In the genomic region with DNA sequence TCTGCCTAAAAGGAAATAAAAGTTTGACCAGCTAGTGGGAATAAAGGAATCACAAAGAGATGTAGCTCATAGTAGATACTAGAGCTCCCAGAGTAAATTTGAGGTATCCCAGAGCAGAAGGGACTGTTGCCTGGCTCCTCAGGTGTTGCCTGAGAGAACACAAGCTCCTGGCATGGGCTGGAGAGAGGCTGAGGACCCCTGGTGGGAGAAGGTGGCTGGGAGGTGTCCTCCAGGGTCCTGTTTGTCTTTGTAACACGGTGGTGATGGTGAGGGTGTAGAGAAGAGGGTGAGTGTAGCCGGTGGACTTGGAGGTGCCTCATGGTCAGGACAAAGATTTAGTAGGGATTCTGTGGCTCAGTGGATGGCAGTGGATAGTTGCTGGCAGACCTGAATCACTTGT, we compare ENCODE assay signal across 35 cellular contexts. TPM values are rescaled to one million over a fixed set of nuclear protein-coding genes. Genes with fewer than 3 reads are reported as not detected.
"Had no signal": no experiment of that assay in that cellular context is flagged by ENCODE, and none has a peak within 500 bp of the region (broad histone marks: within the 10 kb centered on the region; RNA-seq: fewer than 3 reads in every experiment).

No MANE protein-coding gene starts in this region.

- H3K36me3 ChIP-seq: adrenal gland, breast epithelium, WERI-Rb-1 had no signal

- H3K9ac ChIP-seq: KMS-11 had no signal

- H3K27me3 Mint-ChIP-seq: activated CD4-positive, alpha-beta T cell treated with anti-CD3 and anti-CD28 coated beads, Interleukin-2, amount 10 ng/mL, durations not matched to agents 24 days and 14 days had no signal

- H3K4me1 Mint-ChIP-seq: activated CD4-positive, alpha-beta T cell treated with anti-CD3 and anti-CD28 coated beads, Interleukin-2, amount 10 ng/mL, durations not matched to agents 24 days and 14 days had no signal

- H3K9me3 ChIP-seq: adrenal gland, body of pancreas, breast epithelium had no signal

- DNase-seq: activated CD4-positive, alpha-beta T cell treated with anti-CD3 and anti-CD28 coated beads for 1 hour; activated CD4-positive, alpha-beta T cell treated with anti-CD3 and anti-CD28 coated beads, Interleukin-2, amount 10 ng/mL, durations not matched to agents 24 days and 14 days; activated CD4-positive, alpha-beta T cell treated with anti-CD3 and anti-CD28 coated beads, Interleukin-2, amount 50 U/mL, for 4 hours; activated CD4-positive, CD25-positive, alpha-beta regulatory T cell; activated CD8-positive, alpha-beta memory T cell treated with anti-CD3 and anti-CD28 coated beads, Interleukin-2, amount 50 U/mL, for 4 hours; activated gamma-delta T cell treated with Interleukin-2 at 50 U/mL for 16 hours; activated naive CD4-positive, alpha-beta T cell treated with anti-CD3 and anti-CD28 coated beads for 36 hours; activated T-cell treated with anti-CD3 and anti-CD28 coated beads for 4 hours; activated T-cell treated with anti-CD3 and anti-CD28 coated beads, Interleukin-2, amount 50 U/mL, for 4 hours; body of pancreas; central memory CD4-positive, alpha-beta T cell; NCI-H1105; NCI-H1436; NCI-H1694; NCI-H2029; NCI-H345; NCI-H524 treated with DMSO at 0.1 percent for 48 hours; NCI-H748 treated with DMSO at 0.1 percent for 48 hours; NK-92 treated with Interleukin-12 subunit alpha and Interleukin-12 subunit beta, amount 100 ng/mL, for 24 hours; PC-9; Right ventricle myocardium superior; SW 1271; T-helper 1 cell; T1000; WERI-Rb-1 had no signal

- ATAC-seq: activated naive CD4-positive, alpha-beta T cell treated with anti-CD3 and anti-CD28 coated beads, Interleukin-2, amount 50 U/mL, for 72 hours; activated T-cell treated with anti-CD3 and anti-CD28 coated beads, Interleukin-2, amount 50 U/mL, for 4 hours; body of pancreas had no signal

- H3K27ac ChIP-seq: adrenal gland, body of pancreas, breast epithelium, KMS-11, PC-9, RWPE1, WERI-Rb-1 had no signal

- H3K27ac Mint-ChIP-seq: activated CD4-positive, alpha-beta T cell treated with anti-CD3 and anti-CD28 coated beads, Interleukin-2, amount 10 ng/mL, durations not matched to agents 24 days and 14 days; activated naive CD4-positive, alpha-beta T cell treated with anti-CD3 and anti-CD28 coated beads for 36 hours; activated naive CD4-positive, alpha-beta T cell treated with anti-CD3 and anti-CD28 coated beads, Interleukin-2, amount 50 U/mL, for 72 hours; activated T-helper 1 cell treated with anti-CD3 and anti-CD28 coated beads, Interleukin-12 subunit alpha, Interleukin-12 subunit beta, Interleukin-2, Interleukin-4 antibody, amounts not matched to agents 30 ng/mL and 10 ng/mL and 1 ng/mL, durations not matched to agents 14 hours and 24 hours and 36 hours had no signal

- H3K9me3 Mint-ChIP-seq: activated CD4-positive, alpha-beta T cell treated with anti-CD3 and anti-CD28 coated beads, Interleukin-2, amount 10 ng/mL, durations not matched to agents 24 days and 14 days; activated naive CD4-positive, alpha-beta T cell treated with anti-CD3 and anti-CD28 coated beads for 36 hours; activated T-cell treated with anti-CD3 and anti-CD28 coated beads, Interleukin-2, amount 50 U/mL, for 4 hours; activated T-helper 1 cell treated with anti-CD3 and anti-CD28 coated beads, Interleukin-12 subunit alpha, Interleukin-12 subunit beta, Interleukin-2, Interleukin-4 antibody, amounts not matched to agents 30 ng/mL and 10 ng/mL and 1 ng/mL, durations not matched to agents 14 hours and 24 hours and 36 hours had no signal

- H3K4me1 ChIP-seq: adrenal gland, body of pancreas, breast epithelium had no signal

- H3K27me3 ChIP-seq: adrenal gland, body of pancreas, breast epithelium had no signal

- H3K36me3 Mint-ChIP-seq: activated naive CD4-positive, alpha-beta T cell treated with anti-CD3 and anti-CD28 coated beads, Interleukin-2, amount 50 U/mL, for 72 hours had no signal

- H3K4me3 Mint-ChIP-seq: activated CD4-positive, alpha-beta T cell treated with anti-CD3 and anti-CD28 coated beads, Interleukin-2, amount 10 ng/mL, durations not matched to agents 24 days and 14 days; activated naive CD4-positive, alpha-beta T cell treated with anti-CD3 and anti-CD28 coated beads for 36 hours; activated T-cell treated with anti-CD3 and anti-CD28 coated beads, Interleukin-2, amount 50 U/mL, for 4 hours; activated T-helper 1 cell treated with anti-CD3 and anti-CD28 coated beads, Interleukin-12 subunit alpha, Interleukin-12 subunit beta, Interleukin-2, Interleukin-4 antibody, amounts not matched to agents 30 ng/mL and 10 ng/mL and 1 ng/mL, durations not matched to agents 14 hours and 24 hours and 36 hours had no signal

- H3K4me3 ChIP-seq: adrenal gland, body of pancreas, breast epithelium, PC-9 had no signal

RNA-seq across cellular contexts. Expression of a gene that starts 28.1 kb away (rescaled TPM):
- total RNA-seq: LHCN-M2; NCI-H460; OCI-LY7; PC-9; Right ventricle myocardium superior; T-helper 2 cell treated with Interferon-gamma antibody and Interleukin-4, amounts not matched to agents 100 ng/mL and 5 ng/mL, for 36 hours had no signal
